ENCODE assay signal across 15 cellular contexts in the genomic region with DNA sequence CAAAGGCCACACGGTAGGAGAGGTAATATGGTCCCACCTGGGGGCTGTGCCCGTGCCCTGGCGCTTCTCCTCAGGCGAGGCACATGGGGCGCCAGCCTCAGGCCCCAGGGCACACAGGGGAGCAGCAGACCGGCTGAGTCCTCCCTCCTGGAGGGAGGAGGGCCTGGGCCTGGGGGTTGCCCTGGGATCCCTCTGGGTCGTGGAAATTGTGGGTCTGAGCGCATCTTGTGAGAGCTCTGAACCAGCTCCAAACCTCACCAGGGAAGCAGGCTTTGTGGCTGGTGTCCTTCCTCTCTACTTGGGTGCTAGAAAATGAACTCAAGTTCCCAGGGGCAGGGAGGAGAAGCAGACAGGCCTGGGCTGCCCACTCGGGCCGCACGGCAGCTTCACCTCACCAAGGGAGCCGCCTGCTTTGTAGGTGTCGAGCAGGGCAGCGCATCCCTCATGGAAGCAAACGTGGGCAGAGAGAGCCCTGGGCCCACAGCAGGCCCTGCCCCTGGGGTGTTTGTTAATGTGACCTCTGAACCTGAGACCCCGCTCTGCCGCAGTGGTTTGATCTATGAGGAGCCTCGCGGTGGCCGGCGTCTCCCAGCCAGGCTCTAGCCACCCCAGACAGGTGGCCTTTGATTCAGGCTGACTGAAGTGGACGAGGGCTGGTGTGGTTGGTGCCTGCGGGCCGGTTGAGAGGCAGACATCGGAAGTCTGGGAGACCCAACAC. TPM values are rescaled to one million over a fixed set of nuclear protein-coding genes. Genes with fewer than 3 reads are reported as not detected.
"Had no signal": no experiment of that assay in that cellular context is flagged by ENCODE, and none has a peak within 500 bp of the region (broad histone marks: within the 10 kb centered on the region; RNA-seq: fewer than 3 reads in every experiment).

No MANE protein-coding gene starts in this region.

- ATAC-seq: activated T-helper 17 cell treated with anti-CD3 and anti-CD28 coated beads, Interleukin-2, amount 50 U/mL, for 72 hours; foreskin keratinocyte; lower lobe of right lung had no signal

- H3K27me3 ChIP-seq: thyroid gland had no signal

- H3K36me3 ChIP-seq: lower lobe of right lung, thyroid gland had no signal

- H3K4me3 ChIP-seq: lower lobe of right lung, thyroid gland had no signal

- FAIRE-seq: endothelial cell of umbilical vein had no signal

- H3K27ac ChIP-seq: foreskin keratinocyte, lower lobe of right lung, thyroid gland had no signal

- H3K4me1 ChIP-seq: foreskin keratinocyte had no signal

- DNase-seq: activated CD4-positive, alpha-beta T cell treated with anti-CD3 and anti-CD28 coated beads, Interleukin-2, amount 50 U/mL, for 1 hour; activated CD4-positive, CD25-positive, alpha-beta regulatory T cell; activated naive CD4-positive, alpha-beta T cell treated with anti-CD3 and anti-CD28 coated beads, Interleukin-2, amount 50 U/mL, for 16 hours; activated T-cell treated with anti-CD3 and anti-CD28 coated beads for 4 hours; foreskin keratinocyte; kidney glomerular epithelial cell; lower lobe of right lung; midbrain; naive B cell; nucleus accumbens; thyroid gland had no signal

- H3K9me3 ChIP-seq: lower lobe of right lung, thyroid gland had no signal

RNA-seq across cellular contexts. Expression of a gene that starts 10.8 kb away (rescaled TPM):
- total RNA-seq: activated CD8-positive, alpha-beta memory T cell treated with anti-CD3 and anti-CD28 coated beads for 36 hours; activated T-helper 17 cell treated with anti-CD3 and anti-CD28 coated beads, Interleukin-2, amount 50 U/mL, for 72 hours; foreskin keratinocyte; T-helper 2 cell treated with Interferon-gamma antibody and Interleukin-4, amounts not matched to agents 100 ng/mL and 5 ng/mL, for 36 hours had no signal
- polyA plus RNA-seq: foreskin keratinocyte had no signal
